ENCODE assay signal across 1 cellular context in genomic region chr11:76444384-76445121, GRCh38.
A peak's percentile ranks its signal among the peaks of the same experiment; 100 is the strongest.
TF ChIP-seq lines count a peak whose summit lies in the region.

TSS of gene EMSY (plus strand) at chr11:76445018. CDS start at chr11:76446939, 1,921 bp downstream.

TF ChIP-seq in HepG2, 621 proteins besides CTCF, POLR2A, EP300 and RAD21 (continued from another document and continues in another):
- TF ChIP-seq AFF4 (CRISPR knock-in tag; IDR thresholded peaks at IDR 0.05) (no peak), U2AF2 (IDR thresholded peaks at IDR 0.05; ENCODE audit: low read depth, low read length) (no peak), ZBTB7B (CRISPR knock-in tag; IDR thresholded peaks at IDR 0.05) (no peak), ZNF10 (CRISPR knock-in tag; IDR thresholded peaks at IDR 0.05; ENCODE audit: borderline replicate concordance, low read depth) (no peak), POLR2G (IDR thresholded peaks at IDR 0.05; ENCODE audit: low read depth, low read length) (peak; percentile 99), CHD4 (IDR thresholded peaks at IDR 0.05; ENCODE audit: borderline replicate concordance, low read length) (no peak), DBP (CRISPR knock-in tag; IDR thresholded peaks at IDR 0.05; ENCODE audit: not compliant biosample characterization) (no peak), DNMT1 (CRISPR knock-in tag; IDR thresholded peaks at IDR 0.05) (0 out of 2 replicates have a peak, but pooled peaks have one; percentile 33), ZNF569 (CRISPR knock-in tag; IDR thresholded peaks at IDR 0.05; ENCODE audit: borderline replicate concordance) (no peak), SIN3A (IDR thresholded peaks at IDR 0.05; ENCODE audit: borderline replicate concordance, low read depth, low read length) (peak; percentile 79; the same call in 1 of the 2 replicates), FOXP1 (IDR thresholded peaks at IDR 0.05) (no peak), FOXP1 (CRISPR knock-in tag; IDR thresholded peaks at IDR 0.05) (no peak), SALL2 (CRISPR knock-in tag; IDR thresholded peaks at IDR 0.05) (0 out of 2 replicates have a peak, but pooled peaks have one; percentile 29), BRF2 (CRISPR knock-in tag; IDR thresholded peaks at IDR 0.05) (no peak), SUZ12 (IDR thresholded peaks at IDR 0.05; ENCODE audit: low read depth, low read length) (peak; percentile 71), E2F1 (CRISPR knock-in tag; IDR thresholded peaks at IDR 0.05) (peak; percentile 97), ZNF605 (CRISPR knock-in tag; IDR thresholded peaks at IDR 0.05) (no peak; the same call in 1 of the 2 replicates), TSC22D2 (CRISPR knock-in tag; IDR thresholded peaks at IDR 0.05; ENCODE audit: borderline replicate concordance) (peak; percentile 76; the same call in 1 of the 2 replicates), ZNF678 (CRISPR knock-in tag; IDR thresholded peaks at IDR 0.05) (0 out of 2 replicates have a peak, but pooled peaks have one; percentile 34), ADNP (CRISPR knock-in tag; IDR thresholded peaks at IDR 0.05) (no peak), HMGA1 (CRISPR knock-in tag; conservative IDR thresholded peaks at IDR 0.05) (no peak), ZSCAN29 (CRISPR knock-in tag; conservative IDR thresholded peaks at IDR 0.05) (peak; percentile 67; the same call in 1 of the 2 replicates), CBFB (CRISPR knock-in tag; IDR thresholded peaks at IDR 0.05) (peak; percentile 64), TBL1XR1 (IDR thresholded peaks at IDR 0.05; ENCODE audit: borderline replicate concordance, low read length, partially characterized antibody) (no peak), ZNF576 (CRISPR knock-in tag; IDR thresholded peaks at IDR 0.05) (no peak), XRCC5 (optimal IDR thresholded peaks at IDR 0.05; ENCODE audit: low read length) (peak; percentile 58), FOXA3 (CRISPR knock-in tag; IDR thresholded peaks at IDR 0.05) (peak; percentile 35; the same call in 1 of the 2 replicates), HNF4G (IDR thresholded peaks at IDR 0.05; ENCODE audit: borderline replicate concordance, low read depth, low read length) (no peak; the same call in 1 of the 2 replicates), HNF4G (CRISPR knock-in tag; IDR thresholded peaks at IDR 0.05; ENCODE audit: borderline replicate concordance, low read depth) (peak; percentile 10; the same call in 1 of the 2 replicates), HCFC1 (IDR thresholded peaks at IDR 0.05; ENCODE audit: low read depth, low read length) (peak; percentile 90), SP5 (CRISPR knock-in tag; IDR thresholded peaks at IDR 0.05; ENCODE audit: borderline replicate concordance, low read depth) (no peak), PRDM10 (CRISPR knock-in tag; IDR thresholded peaks at IDR 0.05; ENCODE audit: low read depth) (0 out of 2 replicates have a peak, but pooled peaks have one; percentile 15), NR2C2 (CRISPR knock-in tag; IDR thresholded peaks at IDR 0.05; ENCODE audit: borderline replicate concordance) (peak; percentile 88), XBP1 (CRISPR knock-in tag; IDR thresholded peaks at IDR 0.05) (no peak), ZNF350 (CRISPR knock-in tag; IDR thresholded peaks at IDR 0.05; ENCODE audit: borderline replicate concordance, low read depth) (peak; percentile 88; the same call in 1 of the 2 replicates), ZSCAN21 (CRISPR knock-in tag; IDR thresholded peaks at IDR 0.05; ENCODE audit: borderline replicate concordance) (peak; percentile 87; the same call in 1 of the 2 replicates), ZNF260 (CRISPR knock-in tag; IDR thresholded peaks at IDR 0.05; ENCODE audit: borderline replicate concordance, low read depth) (no peak), HOXD1 (CRISPR knock-in tag; IDR thresholded peaks at IDR 0.05) (0 out of 2 replicates have a peak, but pooled peaks have one; percentile 43), ZNF276 (CRISPR knock-in tag; IDR thresholded peaks at IDR 0.05; ENCODE audit: low read depth) (0 out of 2 replicates have a peak, but pooled peaks have one; percentile 25), RARA (CRISPR knock-in tag; IDR thresholded peaks at IDR 0.05) (peak; percentile 57), CREM (IDR thresholded peaks at IDR 0.05) (peak; percentile 98), CREM (CRISPR knock-in tag; IDR thresholded peaks at IDR 0.05) (no peak), KDM1A (CRISPR knock-in tag; IDR thresholded peaks at IDR 0.05) (no peak), HDAC2 (CRISPR knock-in tag; IDR thresholded peaks at IDR 0.05) (peak; percentile 61), ZFP36 (IDR thresholded peaks at IDR 0.05; ENCODE audit: borderline replicate concordance, low read depth, low read length, partially characterized antibody) (no peak), RELA (CRISPR knock-in tag; IDR thresholded peaks at IDR 0.05) (no peak), GLMP (CRISPR knock-in tag; IDR thresholded peaks at IDR 0.05; ENCODE audit: borderline replicate concordance) (no peak), ARNT (IDR thresholded peaks at IDR 0.05) (no peak), GATAD2A (CRISPR knock-in tag; IDR thresholded peaks at IDR 0.05) (peak; percentile 64; the same call in 1 of the 2 replicates), SMAD3 (CRISPR knock-in tag; IDR thresholded peaks at IDR 0.05) (peak; percentile 82; the same call in 1 of the 2 replicates), HOMEZ (CRISPR knock-in tag; IDR thresholded peaks at IDR 0.05; ENCODE audit: low read depth) (peak; percentile 25; the same call in 1 of the 2 replicates)
